ENCODE assay signal across 30 cellular contexts in the genomic region with DNA sequence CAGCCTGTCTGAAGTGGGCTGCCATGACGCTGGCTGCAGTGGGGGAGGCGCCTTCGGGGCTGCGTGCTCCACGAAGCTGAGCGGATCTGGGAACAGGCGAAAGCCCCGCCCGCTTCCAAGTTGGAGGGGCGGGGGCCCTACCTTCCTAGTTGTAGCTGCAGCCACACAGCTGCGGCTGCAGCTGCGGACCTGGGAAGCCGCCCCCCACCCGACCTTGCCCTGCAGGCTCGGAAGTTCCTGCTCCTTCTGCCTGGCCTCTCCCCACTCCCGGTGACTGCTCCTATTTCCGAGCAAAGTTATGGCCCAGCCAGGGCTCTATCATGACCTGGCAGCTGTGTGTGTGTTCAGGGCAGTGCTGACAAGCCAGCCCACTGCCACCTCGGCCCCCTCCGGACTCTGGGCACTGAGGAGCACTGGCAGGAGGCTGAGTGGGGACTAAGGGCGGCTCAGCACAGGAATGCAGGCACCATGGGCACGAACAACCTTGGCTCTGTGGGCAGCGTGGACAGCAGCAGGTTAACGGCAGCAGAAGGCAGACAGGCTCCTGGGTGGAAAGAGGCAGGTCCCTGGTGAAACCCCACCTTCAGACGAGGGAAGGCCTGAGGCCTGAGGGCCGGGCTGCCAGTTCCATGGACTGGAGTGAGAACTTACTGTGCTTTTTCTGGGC.
"Had no signal": no experiment of that assay in that cellular context is flagged by ENCODE, and none has a peak within 500 bp of the region (broad histone marks: within the 10 kb centered on the region; RNA-seq: fewer than 3 reads in every experiment).

No MANE protein-coding gene starts in this region.

- H3K4me1 Mint-ChIP-seq: activated B cell treated with CpG ODN at 0.5 μM for 24 hours; activated CD4-positive, alpha-beta T cell treated with anti-CD3 and anti-CD28 coated beads, Interleukin-2, amount 10 ng/mL, durations not matched to agents 24 days and 14 days; activated T-helper 17 cell treated with anti-CD3 and anti-CD28 coated beads, Interleukin-2, amount 50 U/mL, for 72 hours; T-helper 17 cell had no signal

- H3K36me3 Mint-ChIP-seq: activated naive CD8-positive, alpha-beta T cell; brain had no signal

- DNase-seq: activated B cell treated with CpG ODN at 0.5 μM for 24 hours; activated CD4-positive, alpha-beta T cell treated with anti-CD3 and anti-CD28 coated beads for 1 hour; activated CD4-positive, alpha-beta T cell treated with anti-CD3 and anti-CD28 coated beads, Interleukin-2, amount 10 ng/mL, durations not matched to agents 24 days and 14 days; activated CD4-positive, alpha-beta T cell treated with anti-CD3 and anti-CD28 coated beads, Interleukin-2, amount 50 U/mL, for 48 hours; activated CD8-positive, alpha-beta memory T cell treated with anti-CD3 and anti-CD28 coated beads for 24 hours; activated gamma-delta T cell; activated naive CD4-positive, alpha-beta T cell treated with anti-CD3 and anti-CD28 coated beads for 36 hours; activated T-cell treated with anti-CD3 and anti-CD28 coated beads for 4 hours; activated T-cell treated with anti-CD3 and anti-CD28 coated beads, Interleukin-2, amount 50 U/mL, for 48 hours; amygdala; NCI-H1092 treated with DMSO at 0.1 percent for 48 hours; NCI-H1417 treated with DMSO at 0.1 percent for 48 hours; NCI-H1694; NCI-H2029; NCI-H2107; NCI-H2171 treated with DMSO at 0.1 percent for 48 hours; NCI-H345; NCI-H510A; NCI-H526 treated with DMSO at 0.1 percent for 48 hours; PC-3; SIG-M5; T-helper 17 cell; T-helper 9 cell had no signal

- H3K27me3 ChIP-seq: cardiac muscle cell had no signal

- H3K36me3 ChIP-seq: cardiac muscle cell had no signal

- H3K4me3 ChIP-seq: cardiac muscle cell had no signal

- H3K27ac ChIP-seq: cardiac muscle cell, KMS-11 had no signal

- H3K4me3 Mint-ChIP-seq: activated B cell treated with CpG ODN at 0.5 μM for 24 hours; activated CD4-positive, alpha-beta T cell treated with anti-CD3 and anti-CD28 coated beads, Interleukin-2, amount 10 ng/mL, durations not matched to agents 24 days and 14 days; activated naive CD4-positive, alpha-beta T cell treated with anti-CD3 and anti-CD28 coated beads for 36 hours; activated naive CD8-positive, alpha-beta T cell; activated T-helper 17 cell treated with anti-CD3 and anti-CD28 coated beads, Interleukin-2, amount 50 U/mL, for 72 hours; brain; T-helper 17 cell had no signal

- H3K9ac ChIP-seq: KMS-11 had no signal

- ATAC-seq: activated T-helper 17 cell treated with anti-CD3 and anti-CD28 coated beads, Interleukin-2, amount 50 U/mL, for 72 hours; PC-3; T-helper 17 cell had no signal

- H3K27ac Mint-ChIP-seq: activated B cell treated with CpG ODN at 0.5 μM for 24 hours; activated CD4-positive, alpha-beta T cell treated with anti-CD3 and anti-CD28 coated beads, Interleukin-2, amount 10 ng/mL, durations not matched to agents 24 days and 14 days; activated naive CD4-positive, alpha-beta T cell treated with anti-CD3 and anti-CD28 coated beads for 36 hours; activated naive CD8-positive, alpha-beta T cell; activated T-helper 17 cell treated with anti-CD3 and anti-CD28 coated beads, Interleukin-2, amount 50 U/mL, for 72 hours; brain; T-helper 17 cell had no signal

- FAIRE-seq: astrocyte, RCC 7860 had no signal
